Comparison of ENCODE assay signal across 8 cellular contexts in genomic region chr15:67254238-67255175, GRCh38. TPM values are rescaled to one million over a fixed set of nuclear protein-coding genes. Genes with fewer than 3 reads are reported as not detected.
A peak's percentile ranks its signal among the peaks of the same experiment; 100 is the strongest.
DNase-seq lines count a peak whose midpoint lies in the region; ATAC-seq and TF ChIP-seq lines count a peak whose summit lies in the region.

A gene with protein sequence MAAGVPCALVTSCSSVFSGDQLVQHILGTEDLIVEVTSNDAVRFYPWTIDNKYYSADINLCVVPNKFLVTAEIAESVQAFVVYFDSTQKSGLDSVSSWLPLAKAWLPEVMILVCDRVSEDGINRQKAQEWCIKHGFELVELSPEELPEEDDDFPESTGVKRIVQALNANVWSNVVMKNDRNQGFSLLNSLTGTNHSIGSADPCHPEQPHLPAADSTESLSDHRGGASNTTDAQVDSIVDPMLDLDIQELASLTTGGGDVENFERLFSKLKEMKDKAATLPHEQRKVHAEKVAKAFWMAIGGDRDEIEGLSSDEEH (minus strand): TSS chr15:67254661. CDS start chr15:67254631, 30 bp downstream.
TSS of gene IQCH (plus strand) at chr15:67254786. CDS start at chr15:67254897, 111 bp downstream.

- TF ChIP-seq POLR2A in IMR-90 (IDR thresholded peaks at IDR 0.05; ENCODE audit: low read depth, low read length) = peak; percentile 93

- H4K5ac ChIP-seq in IMR-90 (ENCODE audit: low read depth, low read length) = peak within 1 kb of the TSS; percentile 43; the same call in 1 of the 2 replicates

- H3K9me2 ChIP-seq in OCI-LY7 (ENCODE audit: insufficient read depth, low read length) = no peaks in the 10 kb centered on the region

- peak within 1 kb of the TSS; percentile 61 for H3K4ac ChIP-seq in IMR-90 (ENCODE audit: low read depth, low read length)

- peak within 1 kb of the TSS; percentile 5 for H2AK5ac ChIP-seq in IMR-90 (ENCODE audit: low read depth, low read length)

- POLR2A ChIA-PET in IMR-90 (lab: Charles Lee; ENCODE audit: unreplicated experiment) (no interaction called here), OCI-LY7 (lab: Charles Lee) (interaction anchor here (0.7 to 1.5 kb wide), 3 partner anchors 14 to 424 kb away, joined by 3 to 4 read pairs (median 4); no protein-coding TSS in a partner anchor)

- BruUV-seq in IMR-90 (replicated peaks; lab: Mats Ljungman, UMichigan) = TSS peak; percentile 70
- no TSS peak for BruUV-seq in OCI-LY7 (replicated peaks; lab: Mats Ljungman, UMichigan)

- no peaks in the 10 kb centered on the region for H3K9me3 ChIP-seq in IMR-90 (ENCODE audit: control insufficient read depth, insufficient read depth, low read length)
- H3K9me3 ChIP-seq in OCI-LY7 (ENCODE audit: low read length) = no peaks in the 10 kb centered on the region
- H3K9me3 ChIP-seq in mucosa of descending colon = no peaks in the 10 kb centered on the region

- H3K4me3 ChIP-seq in IMR-90 (ENCODE audit: insufficient read depth, low read depth, low read length) (peak within 1 kb of the TSS; percentile 57), OCI-LY7 (ENCODE audit: low read depth, low read length, poor library complexity, severe bottlenecking) (peak within 1 kb of the TSS; percentile 91), epithelial cell of proximal tubule (ENCODE audit: low read depth, low read length) (peak within 1 kb of the TSS; percentile 92), mucosa of descending colon (peak within 1 kb of the TSS; percentile 93)

- H2AFZ ChIP-seq in IMR-90 (replicated peaks; ENCODE audit: low read length, poor library complexity) (peak within 1 kb of the TSS; percentile 98), OCI-LY7 (ENCODE audit: low read length) (peak within 1 kb of the TSS; percentile 77)

- H3K14ac ChIP-seq in IMR-90 (replicated peaks; ENCODE audit: low read depth, low read length) = peak within 1 kb of the TSS; percentile 78

- peaks cover 2% of the 10 kb centered on the region; the same call in 1 of the 2 replicates for H3K4me1 ChIP-seq in IMR-90 (ENCODE audit: control insufficient read depth, insufficient read depth, low read length)
- peaks cover 14% of the 10 kb centered on the region for H3K4me1 ChIP-seq in OCI-LY7 (ENCODE audit: insufficient read depth, low read length, poor library complexity, severe bottlenecking)
- H3K4me1 ChIP-seq in mucosa of descending colon (ENCODE audit: low read depth) = peaks cover 13% of the 10 kb centered on the region

- H4K20me1 ChIP-seq in IMR-90 (ENCODE audit: insufficient read depth, low read length) (peaks cover 4% of the 10 kb centered on the region; the same call in 1 of the 2 replicates), OCI-LY7 (ENCODE audit: insufficient read depth, low read length) (0 out of 2 replicates have a peak, but pooled peaks cover 4% of the 10 kb centered on the region)

- H3K27me3 ChIP-seq in IMR-90 (ENCODE audit: control insufficient read depth, insufficient read depth, low read length) = no peaks in the 10 kb centered on the region

- 0 out of 2 replicates have a peak within 1 kb of the TSS, but pooled peaks have one; percentile 14 for H2BK20ac ChIP-seq in IMR-90 (ENCODE audit: low read depth, low read length)

- H3K9me1 ChIP-seq in IMR-90 (ENCODE audit: insufficient read depth, low read length) = 0 out of 2 replicates have a peak, but pooled peaks cover 4% of the 10 kb centered on the region

- peak within 1 kb of the TSS; percentile 83 for H3K27ac ChIP-seq in IMR-90 (ENCODE audit: insufficient read depth, low read length)
- peak within 1 kb of the TSS; percentile 69 for H3K27ac ChIP-seq in OCI-LY7 (ENCODE audit: low read depth, low read length, poor library complexity, severe bottlenecking)

- intact Hi-C loops in IMR-90 (cut with micrococcal nuclease) (loop anchor here (2.0 to 5.0 kb wide), 2 partner anchors 42 to 308 kb away; no protein-coding TSS in a partner anchor), OCI-LY7 (cut with micrococcal nuclease; ENCODE audit: unreplicated experiment) (loop anchor here (5.0 kb wide), 2 partner anchors 172 to 187 kb away; partner anchors contain the start of gene SMAD3), mucosa of descending colon (cut with DNase I, micrococcal nuclease) (no loop called here)

- H2BK15ac ChIP-seq in IMR-90 (ENCODE audit: low read depth, low read length) = peak within 1 kb of the TSS; percentile 46; the same call in 1 of the 3 replicates

- H3K56ac ChIP-seq in IMR-90 (ENCODE audit: extremely low read depth, insufficient read depth, low read length) = peak within 1 kb of the TSS; percentile 72

- H2AK9ac ChIP-seq in IMR-90 (replicated peaks; ENCODE audit: low read depth, low read length, poor library complexity) = peak within 1 kb of the TSS; percentile 68

- peak within 1 kb of the TSS; percentile 75 for H2BK5ac ChIP-seq in IMR-90 (ENCODE audit: low read depth, low read length, poor library complexity, severe bottlenecking)

- CTCF ChIA-PET in IMR-90 (lab: Yijun Ruan, JAX) (no interaction called here), OCI-LY7 (lab: Charles Lee; ENCODE audit: unreplicated experiment) (interaction anchor here (0.5 to 0.6 kb wide), 3 partner anchors 26 to 314 kb away, joined by 3 read pairs; no protein-coding TSS in a partner anchor)

- H3K36me3 ChIP-seq in IMR-90 (ENCODE audit: control insufficient read depth, insufficient read depth, low read length) = no peaks in the 10 kb centered on the region
- peaks cover 3% of the 10 kb centered on the region; the same call in 1 of the 2 replicates for H3K36me3 ChIP-seq in OCI-LY7 (ENCODE audit: insufficient read depth, low read length)
- H3K36me3 ChIP-seq in mucosa of descending colon (ENCODE audit: low read depth) = no peaks in the 10 kb centered on the region

- peak within 1 kb of the TSS; percentile 92 for H3K9ac ChIP-seq in IMR-90 (ENCODE audit: low read depth, low read length)

- H3K18ac ChIP-seq in IMR-90 (ENCODE audit: low read depth, low read length) = peak within 1 kb of the TSS; percentile 35

- H3K4me2 ChIP-seq in IMR-90 (ENCODE audit: low read depth, low read length) = peak within 1 kb of the TSS; percentile 97
- H3K4me2 ChIP-seq in OCI-LY7 (ENCODE audit: low read length) = peak within 1 kb of the TSS; percentile 98

- peaks cover 39% of the 10 kb centered on the region for H3K79me2 ChIP-seq in OCI-LY7 (ENCODE audit: insufficient read depth, low read depth, low read length)

- in situ Hi-C loops in IMR-90 (cut with MboI; ENCODE audit: low sequenced_read_pairs) = no loop called here

- peak within 1 kb of the TSS; percentile 63 for H3K23ac ChIP-seq in IMR-90 (ENCODE audit: low read depth, low read length)

- peaks cover 9 to 44% of the 10 kb centered on the region in 2 experiments for H3K79me1 ChIP-seq in IMR-90 (ENCODE audit: low read depth in 1 of 2, low read length in 2 of 2)

- peak within 1 kb of the TSS; percentile 43; the same call in 1 of the 2 replicates for H2BK120ac ChIP-seq in IMR-90 (ENCODE audit: low read depth, low read length)

- no peak for TF ChIP-seq RAD21 in IMR-90 (IDR thresholded peaks at IDR 0.05; ENCODE audit: low read length)

- WGBS in IMR-90 (ENCODE audit: extremely low coverage in 2 of 2, insufficient read length in 1 of 2), 2 experiments = 2% methylated on average over 45 of the region's 76 CpGs; no CpG with 5 or more reads in 1 of the 2 experiments

- ATAC-seq in GM21529 (IDR thresholded peaks at IDR 0.05; ENCODE audit: unreplicated experiment) = peak; percentile 94
- ATAC-seq in IMR-90 (ENCODE audit: low read depth) = peak; percentile 100
- ATAC-seq in mucosa of descending colon = peak; percentile 99

- TF ChIP-seq CTCF in IMR-90 (conservative IDR thresholded peaks at IDR 0.05; ENCODE audit: low read depth, low read length) (no peak), OCI-LY7 (conservative IDR thresholded peaks at IDR 0.05; ENCODE audit: low read length) (no peak), epithelial cell of proximal tubule (conservative IDR thresholded peaks at IDR 0.05; ENCODE audit: low read depth, low read length) (no peak), mucosa of descending colon (IDR thresholded peaks at IDR 0.05) (no peak)

- peak within 1 kb of the TSS; percentile 63 for H4K91ac ChIP-seq in IMR-90 (ENCODE audit: insufficient read depth, low read depth, low read length)

- peak within 1 kb of the TSS; percentile 58 to 79 for H4K8ac ChIP-seq in IMR-90 (ENCODE audit: low read depth in 2 of 2, low read length in 2 of 2)

- dilution Hi-C loops in IMR-90 (cut with HindIII; ENCODE audit: low sequenced_read_pairs, unreplicated experiment) = no loop called here

- DNase-seq in DMS114 treated with DMSO at 0.1 percent for 48 hours (lab: John Stamatoyannopoulos, UW; ENCODE audit: unreplicated experiment) (peak; percentile 91), IMR-90 (peak; percentile 98), OCI-LY7 (ENCODE audit: low spot score) (peak; percentile 96), activated T-cell treated with anti-CD3 and anti-CD28 coated beads for 48 hours (ENCODE audit: low read depth) (peak; percentile 99), epithelial cell of proximal tubule (ENCODE audit: low read depth) (peak; percentile 47), mucosa of descending colon (peak; percentile 98 to 100 (median 99))
- DNase-seq in stimulated activated CD8-positive, alpha-beta memory T cell treated with anti-CD3 and anti-CD28 coated beads, Interleukin-4, amount 100 ng/mL, for 1 hour (ENCODE audit: low read depth in 2 of 2, low spot score in 1 of 2) = peak; percentile 97 to 98

TF ChIP-seq in IMR-90, 13 proteins besides CTCF, POLR2A, EP300 and RAD21 (continues in another document):
- peak; percentile 64; the same call in 1 of the 2 replicates for TF ChIP-seq RFX5 (IDR thresholded peaks at IDR 0.05; ENCODE audit: low read depth, low read length)
- TF ChIP-seq CHD1 (IDR thresholded peaks at IDR 0.05; ENCODE audit: low read depth, low read length) = peak; percentile 100; the same call in 1 of the 2 replicates
- TF ChIP-seq RCOR1 (IDR thresholded peaks at IDR 0.05; ENCODE audit: insufficient replicate concordance, low read length) = no peak
- peak; percentile 63 for TF ChIP-seq FOS (IDR thresholded peaks at IDR 0.05; ENCODE audit: low read depth, low read length)

RNA-seq across cellular contexts. Expression of the first gene that starts in this region (rescaled TPM):
- total RNA-seq in IMR-90 (2012; rRNA removed) = 56.7 and 69.7 TPM in 2 replicates
- 21.6 and 26.1 TPM in 2 replicates for polyA plus RNA-seq in IMR-90 (2012; rRNA removed)
- polyA plus RNA-seq in IMR-90 (2012; cell fraction: cytosol; rRNA removed) = 6.9 and 12.3 TPM in 2 replicates
- 5.6 and 13.9 TPM in 2 replicates for polyA plus RNA-seq in IMR-90 (2012; cell fraction: nucleus; rRNA removed; ENCODE audit: low replicate concordance)
- total RNA-seq in OCI-LY7 (2014; rRNA removed; shearing (Covaris generic)) = 31.0 and 36.2 TPM in 2 replicates
- 39.7 and 39.9 TPM in 2 replicates for total RNA-seq in OCI-LY7 (2022)
- 33.9 and 41.5 TPM in 2 replicates for total RNA-seq in epithelial cell of proximal tubule
- total RNA-seq in mucosa of descending colon = 10 to 100 TPM; 40.5 to 52.1 (median 48.3) TPM

RNA-seq across cellular contexts. Expression of gene IQCH, which starts in this region (rescaled TPM):
- total RNA-seq in IMR-90 (2012; rRNA removed) = 2.5 and 2.8 TPM in 2 replicates
- polyA plus RNA-seq in IMR-90 (2012; rRNA removed) = 0.42 and 0.60 TPM in 2 replicates
- polyA plus RNA-seq in IMR-90 (2012; cell fraction: cytosol; rRNA removed) = 0.12 and 0.66 TPM in 2 replicates
- 0.08 and 0.88 TPM in 2 replicates for polyA plus RNA-seq in IMR-90 (2012; cell fraction: nucleus; rRNA removed; ENCODE audit: low replicate concordance)
- 3.9 and 6.8 TPM in 2 replicates for total RNA-seq in OCI-LY7 (2014; rRNA removed; shearing (Covaris generic))
- 5.8 and 5.9 TPM in 2 replicates for total RNA-seq in OCI-LY7 (2022)
- total RNA-seq in epithelial cell of proximal tubule = 0.92 and 2.2 TPM in 2 replicates
- 1 to 10 TPM; 2.2 to 3.0 (median 2.2) TPM for total RNA-seq in mucosa of descending colon

Comparison
In these comparisons a context has a peak if more than half of its experiments do, and no peak if none do; other contexts are left out.
1. Peak in every context shown above with its lines: DNase-seq, ATAC-seq, H3K4me3 ChIP-seq and H3K27ac ChIP-seq.
2. DNase-seq: peak in every context shown above with its lines; median percentile 99 in activated T-cell treated with anti-CD3 and anti-CD28 coated beads for 48 hours; 99 in mucosa of descending colon; 98 in IMR-90; 98 in stimulated activated CD8-positive, alpha-beta memory T cell treated with anti-CD3 and anti-CD28 coated beads, Interleukin-4, amount 100 ng/mL, for 1 hour; 96 in OCI-LY7; 91 in DMS114 treated with DMSO at 0.1 percent for 48 hours; 47 in epithelial cell of proximal tubule.
3. intact Hi-C loops: an anchor here in IMR-90 (2.0 to 5.0 kb wide) and OCI-LY7 (5.0 kb wide); none called in mucosa of descending colon.